In the genomic region with DNA sequence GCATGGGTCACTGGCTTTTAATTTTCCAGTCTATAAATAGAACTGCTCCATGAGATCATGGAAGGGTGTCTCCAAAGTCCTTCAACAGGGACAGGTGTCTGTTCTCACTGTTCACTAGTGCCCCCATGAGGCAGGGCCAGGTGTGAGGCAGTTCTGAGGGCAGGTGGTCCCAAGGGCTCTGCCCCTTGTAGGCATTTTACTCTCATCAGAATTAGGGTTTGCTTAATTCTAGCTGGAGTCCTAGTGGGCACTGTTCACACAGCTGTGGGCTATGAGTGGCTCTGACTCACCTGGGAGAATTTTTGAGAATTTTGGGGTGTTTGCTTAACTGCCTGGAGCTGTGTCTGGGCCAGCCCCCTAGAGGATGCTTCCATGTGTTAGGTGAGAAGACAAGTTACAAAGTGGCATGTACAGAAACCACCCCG, we compare ENCODE assay signal across 22 cellular contexts.
A peak's percentile ranks its signal among the peaks of the same experiment; 100 is the strongest.
DNase-seq lines count a peak whose midpoint lies in the region; ATAC-seq and TF ChIP-seq lines count a peak whose summit lies in the region.
"Had no signal": no experiment of that assay in that cellular context is flagged by ENCODE, and none has a peak within 500 bp of the region (broad histone marks: within the 10 kb centered on the region; RNA-seq: fewer than 3 reads in every experiment).

No MANE protein-coding gene starts in this region.

- H4K20me1 ChIP-seq in osteoblast (ENCODE audit: insufficient read depth, low read length) = no peaks in the 10 kb centered on the region

- no peak overlapping the region for H3K9ac ChIP-seq in endodermal cell (ENCODE audit: extremely low read depth, low read length, poor library complexity, severe bottlenecking)

- intact Hi-C loops in activated CD4-positive, alpha-beta T cell treated with anti-CD3 and anti-CD28 coated beads for 36 hours (cut with DNase I, micrococcal nuclease) = no loop called here

- WGBS in endodermal cell (ENCODE audit: insufficient coverage in 1 of 2, insufficient read length in 1 of 2), 2 experiments = 85% methylated on average over 1 of the region's 1 CpG; no CpG with 5 or more reads in 1 of the 2 experiments

- CTCF ChIA-PET in activated CD4-positive, alpha-beta T cell treated with anti-CD3 and anti-CD28 coated beads for 36 hours (lab: Charles Lee) = no interaction called here
- CTCF ChIA-PET in activated CD8-positive, alpha-beta memory T cell treated with anti-CD3 and anti-CD28 coated beads, Interleukin-2, amount 10 ng/mL, durations not matched to agents 7 days and 5 days (lab: Charles Lee) = interaction anchor here (1.0 kb wide), 1 partner anchor 53 kb away, joined by 3 read pairs; no protein-coding TSS in a partner anchor

- no peak for ATAC-seq in activated CD4-positive, alpha-beta T cell treated with anti-CD3 and anti-CD28 coated beads for 36 hours
- no peak for ATAC-seq in activated CD8-positive, alpha-beta memory T cell treated with anti-CD3 and anti-CD28 coated beads, Interleukin-2, amount 10 ng/mL, durations not matched to agents 7 days and 5 days
- ATAC-seq: activated naive CD4-positive, alpha-beta T cell treated with anti-CD3 and anti-CD28 coated beads, Interleukin-2, amount 50 U/mL, for 72 hours; T-helper 17 cell had no signal

- H3K4me3 Mint-ChIP-seq in endodermal cell = no peak overlapping the region
- no peak overlapping the region for H3K4me3 Mint-ChIP-seq in activated CD4-positive, alpha-beta T cell treated with anti-CD3 and anti-CD28 coated beads for 36 hours
- H3K4me3 Mint-ChIP-seq in activated CD8-positive, alpha-beta memory T cell treated with anti-CD3 and anti-CD28 coated beads, Interleukin-2, amount 10 ng/mL, durations not matched to agents 7 days and 5 days = no peak overlapping the region
- H3K4me3 Mint-ChIP-seq: CD4-positive, CD25-positive, alpha-beta regulatory T cell; central memory CD8-positive, alpha-beta T cell; immature natural killer cell had no signal

- TF ChIP-seq CTCF in endodermal cell (conservative IDR thresholded peaks at IDR 0.05) (peak; percentile 67), osteoblast (IDR thresholded peaks at IDR 0.05; ENCODE audit: extremely low read depth, low read depth, low read length) (no peak)

- H3K4me1 ChIP-seq in endodermal cell (ENCODE audit: control insufficient read depth, insufficient read depth, low read length) = peaks cover 15% of the 10 kb centered on the region
- H3K4me1 ChIP-seq in osteoblast (ENCODE audit: insufficient read depth, low read length) = no peaks in the 10 kb centered on the region
- H3K4me1 ChIP-seq: prostate gland had no signal

- POLR2A ChIA-PET in activated CD4-positive, alpha-beta T cell treated with anti-CD3 and anti-CD28 coated beads for 36 hours (lab: Charles Lee) = no interaction called here

- peaks cover 2% of the 10 kb centered on the region for H3K27me3 Mint-ChIP-seq in endodermal cell (ENCODE audit: insufficient read depth)
- no peaks in the 10 kb centered on the region for H3K27me3 Mint-ChIP-seq in activated CD4-positive, alpha-beta T cell treated with anti-CD3 and anti-CD28 coated beads for 36 hours
- H3K27me3 Mint-ChIP-seq in activated CD8-positive, alpha-beta memory T cell treated with anti-CD3 and anti-CD28 coated beads, Interleukin-2, amount 10 ng/mL, durations not matched to agents 7 days and 5 days = no peaks in the 10 kb centered on the region
- H3K27me3 Mint-ChIP-seq: CD4-positive, CD25-positive, alpha-beta regulatory T cell; central memory CD8-positive, alpha-beta T cell had no signal

- DNase-seq in NCI-H146 (lab: John Stamatoyannopoulos, UW) (peak; percentile 17), NCI-H146 treated with DMSO at 0.1 percent for 48 hours (lab: John Stamatoyannopoulos, UW; ENCODE audit: unreplicated experiment) (no peak), NCI-H226 (peak; percentile 24), endodermal cell (peak; percentile 77), osteoblast (ENCODE audit: insufficient read length, low spot score, missing footprints) (peak; percentile 37), HK-2 (ENCODE audit: unreplicated experiment) (no peak)
- DNase-seq in activated CD4-positive, alpha-beta T cell treated with anti-CD3 and anti-CD28 coated beads for 36 hours = no peak
- no peak for DNase-seq in activated CD8-positive, alpha-beta memory T cell treated with anti-CD3 and anti-CD28 coated beads, Interleukin-2, amount 10 ng/mL, durations not matched to agents 7 days and 5 days
- DNase-seq: CD4-positive, CD25-positive, alpha-beta regulatory T cell; foreskin melanocyte; GF-D8; immature natural killer cell; MG63; midbrain; NCI-H2029 treated with DMSO at 0.1 percent for 48 hours; RPMI8226; stimulated activated CD4-positive, alpha-beta T cell treated with anti-CD3 and anti-CD28 coated beads, Interleukin-1b, Interleukin-23, amount 100 ng/mL, for 48 hours; T-helper 17 cell had no signal

- no peak overlapping the region for H3K27ac Mint-ChIP-seq in endodermal cell
- no peak overlapping the region for H3K27ac Mint-ChIP-seq in activated CD4-positive, alpha-beta T cell treated with anti-CD3 and anti-CD28 coated beads for 36 hours
- no peak overlapping the region for H3K27ac Mint-ChIP-seq in activated CD8-positive, alpha-beta memory T cell treated with anti-CD3 and anti-CD28 coated beads, Interleukin-2, amount 10 ng/mL, durations not matched to agents 7 days and 5 days
- H3K27ac Mint-ChIP-seq: activated naive CD4-positive, alpha-beta T cell treated with anti-CD3 and anti-CD28 coated beads, Interleukin-2, amount 50 U/mL, for 72 hours; CD4-positive, CD25-positive, alpha-beta regulatory T cell; immature natural killer cell; T-helper 17 cell had no signal

- H3K9me3 ChIP-seq in endodermal cell (ENCODE audit: control insufficient read depth, low read length) = no peaks in the 10 kb centered on the region
- H3K9me3 ChIP-seq in osteoblast (ENCODE audit: low read depth, low read length) = no peaks in the 10 kb centered on the region
- H3K9me3 ChIP-seq: MG63, prostate gland, thoracic aorta had no signal

- H3K4me3 ChIP-seq in endodermal cell (ENCODE audit: low read length) (no peak overlapping the region), osteoblast (ENCODE audit: insufficient read depth, low read length) (no peak overlapping the region)
- H3K4me3 ChIP-seq: MG63, prostate gland, thoracic aorta had no signal

- no peaks in the 10 kb centered on the region for H3K9me3 Mint-ChIP-seq in endodermal cell
- no peaks in the 10 kb centered on the region for H3K9me3 Mint-ChIP-seq in activated CD4-positive, alpha-beta T cell treated with anti-CD3 and anti-CD28 coated beads for 36 hours (ENCODE audit: low read depth)
- H3K9me3 Mint-ChIP-seq in activated CD8-positive, alpha-beta memory T cell treated with anti-CD3 and anti-CD28 coated beads, Interleukin-2, amount 10 ng/mL, durations not matched to agents 7 days and 5 days (ENCODE audit: low read depth) = no peaks in the 10 kb centered on the region
- H3K9me3 Mint-ChIP-seq: activated naive CD4-positive, alpha-beta T cell treated with anti-CD3 and anti-CD28 coated beads, Interleukin-2, amount 50 U/mL, for 72 hours; CD4-positive, CD25-positive, alpha-beta regulatory T cell; central memory CD8-positive, alpha-beta T cell; immature natural killer cell had no signal

- peaks cover 34% of the 10 kb centered on the region for H3K4me1 Mint-ChIP-seq in endodermal cell
- H3K4me1 Mint-ChIP-seq in activated CD4-positive, alpha-beta T cell treated with anti-CD3 and anti-CD28 coated beads for 36 hours = peaks cover 7% of the 10 kb centered on the region
- no peaks in the 10 kb centered on the region for H3K4me1 Mint-ChIP-seq in activated CD8-positive, alpha-beta memory T cell treated with anti-CD3 and anti-CD28 coated beads, Interleukin-2, amount 10 ng/mL, durations not matched to agents 7 days and 5 days
- H3K4me1 Mint-ChIP-seq: CD4-positive, CD25-positive, alpha-beta regulatory T cell; central memory CD8-positive, alpha-beta T cell; immature natural killer cell; T-helper 17 cell had no signal

- H3K36me3 Mint-ChIP-seq in endodermal cell (ENCODE audit: low read depth) = no peaks in the 10 kb centered on the region
- no peaks in the 10 kb centered on the region for H3K36me3 Mint-ChIP-seq in activated CD4-positive, alpha-beta T cell treated with anti-CD3 and anti-CD28 coated beads for 36 hours (ENCODE audit: low read depth)
- H3K36me3 Mint-ChIP-seq in activated CD8-positive, alpha-beta memory T cell treated with anti-CD3 and anti-CD28 coated beads, Interleukin-2, amount 10 ng/mL, durations not matched to agents 7 days and 5 days = no peaks in the 10 kb centered on the region
- H3K36me3 Mint-ChIP-seq: activated naive CD4-positive, alpha-beta T cell treated with anti-CD3 and anti-CD28 coated beads, Interleukin-2, amount 50 U/mL, for 72 hours; immature natural killer cell had no signal

- H3K27ac ChIP-seq in endodermal cell (ENCODE audit: low read depth, low read length) (no peak overlapping the region), osteoblast (ENCODE audit: low read depth, low read length) (no peak overlapping the region)
- H3K27ac ChIP-seq: prostate gland, thoracic aorta had no signal

- no peaks in the 10 kb centered on the region for H3K79me2 ChIP-seq in osteoblast (ENCODE audit: insufficient read depth, low read length)

- no peak overlapping the region for H2AFZ ChIP-seq in osteoblast (ENCODE audit: low read length)

- H3K27me3 ChIP-seq in endodermal cell (ENCODE audit: control insufficient read depth, insufficient read depth, low read length, poor library complexity, severe bottlenecking) (no peaks in the 10 kb centered on the region), osteoblast (ENCODE audit: insufficient read depth, low read length) (no peaks in the 10 kb centered on the region)
- H3K27me3 ChIP-seq: MG63 had no signal

- no peak overlapping the region for H3K4me2 ChIP-seq in osteoblast (ENCODE audit: insufficient read depth, low read length)

- H3K36me3 ChIP-seq in endodermal cell (ENCODE audit: control insufficient read depth, insufficient read depth, low read length) (no peaks in the 10 kb centered on the region), osteoblast (ENCODE audit: insufficient read depth, low read length) (no peaks in the 10 kb centered on the region)
- H3K36me3 ChIP-seq: MG63, prostate gland, thoracic aorta had no signal

Comparison
In these comparisons a context has a peak if more than half of its experiments do, and no peak if none do; other contexts are left out.
1. DNase-seq: peak in NCI-H146 (single experiment), NCI-H226 (single experiment), endodermal cell (single experiment) and osteoblast (single experiment); none in NCI-H146 treated with DMSO at 0.1 percent for 48 hours (single experiment), activated CD4-positive, alpha-beta T cell treated with anti-CD3 and anti-CD28 coated beads for 36 hours (single experiment), HK-2 (single experiment) and activated CD8-positive, alpha-beta memory T cell treated with anti-CD3 and anti-CD28 coated beads, Interleukin-2, amount 10 ng/mL, durations not matched to agents 7 days and 5 days (single experiment).